14 cellular contexts compared by ENCODE assay signal in the genomic region with DNA sequence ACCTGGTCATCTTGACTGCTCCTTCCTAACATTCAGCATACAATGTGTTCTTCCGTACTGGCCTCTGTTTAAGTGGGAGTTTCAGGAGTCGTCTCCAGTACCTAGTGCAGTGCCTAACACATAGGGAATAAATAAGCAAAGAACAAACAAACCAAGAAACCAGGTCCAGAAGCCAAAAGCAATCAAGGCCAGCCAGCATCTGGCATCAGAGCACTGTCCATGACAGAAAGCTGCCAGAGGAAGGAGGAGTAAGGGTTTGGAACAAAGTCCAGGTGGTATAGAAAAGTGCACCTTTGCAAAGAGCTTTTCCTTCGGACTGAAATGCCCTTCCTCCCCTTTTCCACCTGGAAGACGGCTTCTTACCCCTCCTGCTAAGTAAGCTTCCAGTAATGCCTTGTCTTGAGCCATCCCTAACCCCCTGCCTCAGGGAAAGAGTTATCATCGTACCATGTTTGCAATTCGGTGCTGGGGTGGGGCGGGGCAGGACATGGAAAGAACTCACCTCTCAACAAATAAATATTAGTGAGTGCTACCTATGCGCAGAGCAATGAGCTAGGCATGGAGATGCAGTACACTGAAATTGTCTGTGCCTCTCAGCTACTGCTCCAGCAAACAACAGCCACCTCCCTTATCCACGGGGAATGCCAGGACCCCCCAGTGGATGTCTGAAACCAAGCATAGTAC. TPM values are rescaled to one million over a fixed set of nuclear protein-coding genes. Genes with fewer than 3 reads are reported as not detected.
DNase-seq lines count a peak whose midpoint lies in the region; ATAC-seq and TF ChIP-seq lines count a peak whose summit lies in the region.
"Had no signal": no experiment of that assay in that cellular context is flagged by ENCODE, and none has a peak within 500 bp of the region (broad histone marks: within the 10 kb centered on the region; RNA-seq: fewer than 3 reads in every experiment).

No MANE protein-coding gene starts in this region.

- no peak for ATAC-seq in activated CD8-positive, alpha-beta T cell treated with anti-CD3 and anti-CD28 coated beads for 36 hours
- ATAC-seq in esophagus mucosa: peak; percentile 12
- ATAC-seq in GM21737 (IDR thresholded peaks at IDR 0.05; ENCODE audit: unreplicated experiment): no peak

- H4K20me1 ChIP-seq in BLaER1 treated with 17β-estradiol and CSF1 and Interleukin-3, amounts not matched to agents 10 nM and 100 nM: no peaks in the 10 kb centered on the region

- POLR2A ChIA-PET in HEK293 (lab: Yijun Ruan, JAX): interaction anchor here (0.8 to 1.3 kb wide), 3 partner anchors 49 to 193 kb away, joined by 3 read pairs; a partner anchor contains a TSS
- POLR2A ChIA-PET in activated CD8-positive, alpha-beta T cell treated with anti-CD3 and anti-CD28 coated beads for 36 hours (lab: Charles Lee): interaction anchor here (1.2 to 1.9 kb wide), 2 partner anchors 127 to 193 kb away, joined by 3 to 6 read pairs; a partner anchor contains a TSS

- peak overlapping the region; percentile 95 for H3K27ac Mint-ChIP-seq in activated CD8-positive, alpha-beta T cell treated with anti-CD3 and anti-CD28 coated beads for 36 hours
- H3K27ac Mint-ChIP-seq: progenitor cell of endocrine pancreas had no signal

- H3K36me3 ChIP-seq in BLaER1 treated with 17β-estradiol and CSF1 and Interleukin-3, amounts not matched to agents 10 nM and 100 nM: peaks cover 0 to 10% (median 0%) of the 10 kb centered on the region in 11 experiments; a peak in 4 of 22 replicates
- H3K36me3 ChIP-seq in HEK293 (ENCODE audit: control insufficient read depth in 2 of 2, insufficient read depth in 1 of 2, low read length in 2 of 2): no peaks in the 10 kb centered on the region
- no peaks in the 10 kb centered on the region for H3K36me3 ChIP-seq in colonic mucosa
- H3K36me3 ChIP-seq: esophagus muscularis mucosa, suprapubic skin had no signal

- peak overlapping the region; percentile 44 for H3K4me3 Mint-ChIP-seq in activated CD8-positive, alpha-beta T cell treated with anti-CD3 and anti-CD28 coated beads for 36 hours
- H3K4me3 Mint-ChIP-seq: CD4-positive, CD25-positive, alpha-beta regulatory T cell; central memory CD8-positive, alpha-beta T cell had no signal

- H3K27ac ChIP-seq in BLaER1 treated with 17β-estradiol and CSF1 and Interleukin-3, amounts not matched to agents 10 nM and 100 nM: peak overlapping the region; percentile 62 to 93 (median 85); a peak in 21 of 22 replicates
- H3K27ac ChIP-seq in HEK293 (ENCODE audit: extremely low read depth, low read depth, low read length): no peak overlapping the region
- no peak overlapping the region for H3K27ac ChIP-seq in colonic mucosa
- H3K27ac ChIP-seq: esophagus muscularis mucosa, suprapubic skin had no signal

- no peaks in the 10 kb centered on the region for H3K27me3 ChIP-seq in BLaER1 treated with 17β-estradiol and CSF1 and Interleukin-3, amounts not matched to agents 10 nM and 100 nM
- H3K27me3 ChIP-seq in colonic mucosa: no peaks in the 10 kb centered on the region
- H3K27me3 ChIP-seq: suprapubic skin had no signal

- H3K4me1 ChIP-seq in BLaER1 treated with 17β-estradiol and CSF1 and Interleukin-3, amounts not matched to agents 10 nM and 100 nM: peaks cover 46 to 79% (median 72%) of the 10 kb centered on the region in 10 experiments
- H3K4me1 ChIP-seq in HEK293 (ENCODE audit: control insufficient read depth, insufficient read depth, low read length) (peaks cover 3% of the 10 kb centered on the region; the same call in 1 of the 2 replicates), colonic mucosa (no peaks in the 10 kb centered on the region)
- H3K4me1 ChIP-seq: esophagus muscularis mucosa had no signal

- peaks cover 34% of the 10 kb centered on the region for H3K4me1 Mint-ChIP-seq in activated CD8-positive, alpha-beta T cell treated with anti-CD3 and anti-CD28 coated beads for 36 hours (ENCODE audit: low read depth)

- peak overlapping the region in 8 of 11 experiments; percentile 48 to 71 (median 68); a peak in 16 of 22 replicates for H3K9ac ChIP-seq in BLaER1 treated with 17β-estradiol and CSF1 and Interleukin-3, amounts not matched to agents 10 nM and 100 nM
- no peak overlapping the region for H3K9ac ChIP-seq in colonic mucosa (ENCODE audit: low read depth in 2 of 2, low read length in 2 of 2)

- peaks cover 0 to 35% (median 18%) of the 10 kb centered on the region in 11 experiments; a peak in 16 of 22 replicates for H3K9me3 ChIP-seq in BLaER1 treated with 17β-estradiol and CSF1 and Interleukin-3, amounts not matched to agents 10 nM and 100 nM (replicated peaks in 1 of 11)
- H3K9me3 ChIP-seq in HEK293 (ENCODE audit: control insufficient read depth, insufficient read depth, low read depth, low read length): no peaks in the 10 kb centered on the region
- no peaks in the 10 kb centered on the region for H3K9me3 ChIP-seq in colonic mucosa
- H3K9me3 ChIP-seq: esophagus muscularis mucosa, suprapubic skin had no signal

- DNase-seq in activated CD8-positive, alpha-beta T cell treated with anti-CD3 and anti-CD28 coated beads for 36 hours: peak; percentile 8
- DNase-seq in NCI-H524 (lab: John Stamatoyannopoulos, UW) (no peak), colonic mucosa (no peak)
- DNase-seq: NCI-H2029, NCI-H526 had no signal

- no peak overlapping the region for H3K4me3 ChIP-seq in BLaER1 treated with 17β-estradiol and CSF1 and Interleukin-3, amounts not matched to agents 10 nM and 100 nM
- H3K4me3 ChIP-seq in HEK293 (ENCODE audit: low read depth, low read length) (no peak overlapping the region), colonic mucosa (no peak overlapping the region)
- H3K4me3 ChIP-seq: esophagus muscularis mucosa, suprapubic skin had no signal

- intact Hi-C loops in activated CD8-positive, alpha-beta T cell treated with anti-CD3 and anti-CD28 coated beads for 36 hours (cut with micrococcal nuclease): no loop called here
- intact Hi-C loops in colonic mucosa (cut with DNase I): no loop called here

- H3K36me3 Mint-ChIP-seq in activated CD8-positive, alpha-beta T cell treated with anti-CD3 and anti-CD28 coated beads for 36 hours (ENCODE audit: low read depth): peaks cover 5% of the 10 kb centered on the region

- no peaks in the 10 kb centered on the region for H3K27me3 Mint-ChIP-seq in activated CD8-positive, alpha-beta T cell treated with anti-CD3 and anti-CD28 coated beads for 36 hours
- H3K27me3 Mint-ChIP-seq: CD4-positive, CD25-positive, alpha-beta regulatory T cell had no signal

- peak overlapping the region; percentile 46 to 73 (median 63) for H3K4me2 ChIP-seq in BLaER1 treated with 17β-estradiol and CSF1 and Interleukin-3, amounts not matched to agents 10 nM and 100 nM

- TF ChIP-seq CTCF in HEK293 (tag by site-specific recombination; IDR thresholded peaks at IDR 0.05) (no peak), colonic mucosa (IDR thresholded peaks at IDR 0.05) (no peak)
- no peak for TF ChIP-seq CTCF in activated CD8-positive, alpha-beta T cell treated with anti-CD3 and anti-CD28 coated beads for 36 hours (IDR thresholded peaks at IDR 0.05)

- peaks cover 2% of the 10 kb centered on the region for H3K9me3 Mint-ChIP-seq in activated CD8-positive, alpha-beta T cell treated with anti-CD3 and anti-CD28 coated beads for 36 hours
- H3K9me3 Mint-ChIP-seq: CD4-positive, CD25-positive, alpha-beta regulatory T cell; central memory CD8-positive, alpha-beta T cell had no signal

- CTCF ChIA-PET in HEK293 (lab: Yijun Ruan, JAX): interaction anchor here (0.5 to 1.4 kb wide), 5 partner anchors 34 to 287 kb away, joined by 3 to 6 read pairs (median 5); no protein-coding TSS in a partner anchor
- CTCF ChIA-PET in activated CD8-positive, alpha-beta T cell treated with anti-CD3 and anti-CD28 coated beads for 36 hours (lab: Charles Lee): interaction anchor here (1.3 to 5.1 kb wide), 3 partner anchors 23 to 70 kb away, joined by 3 to 20 read pairs (median 12); no protein-coding TSS in a partner anchor

TF ChIP-seq in HEK293, 187 proteins besides CTCF, POLR2A, EP300 and RAD21:
- TF ChIP-seq ZNF221 (tag by site-specific recombination; IDR thresholded peaks at IDR 0.05; ENCODE audit: borderline replicate concordance) (no peak), ZNF184 (tag by site-specific recombination; IDR thresholded peaks at IDR 0.05) (peak; percentile 48; the same call in 1 of the 2 replicates)
TF ChIP-seq in HEK293: peak in this region for 1.

RNA-seq across cellular contexts. Expression of a gene that starts 47.6 kb away (rescaled TPM):
- total RNA-seq in activated CD8-positive, alpha-beta T cell treated with anti-CD3 and anti-CD28 coated beads for 36 hours: 1 to 10 TPM; 2.3 TPM
- 0.52 TPM for total RNA-seq in esophagus mucosa
- 1 to 10 TPM; 1.4 to 1.7 TPM for total RNA-seq in colonic mucosa

RNA-seq across cellular contexts. Expression of a gene that starts 47.8 kb away (rescaled TPM):
- total RNA-seq in activated CD8-positive, alpha-beta T cell treated with anti-CD3 and anti-CD28 coated beads for 36 hours: 10 to 100 TPM; 25.1 to 29.0 TPM
- 3.1 TPM for total RNA-seq in esophagus mucosa
- 10 to 100 TPM in 1 of 2 donors, 1 to 10 TPM in 1; 7.8 to 10.5 TPM for total RNA-seq in colonic mucosa

Comparison
In these comparisons a context has a peak if more than half of its experiments do, and no peak if none do; other contexts are left out.
1. H3K27ac ChIP-seq: peak in BLaER1 treated with 17β-estradiol and CSF1 and Interleukin-3, amounts not matched to agents 10 nM and 100 nM (11 of 11); none in HEK293 (single experiment) and colonic mucosa (single experiment).
2. H3K9ac ChIP-seq: peak in BLaER1 treated with 17β-estradiol and CSF1 and Interleukin-3, amounts not matched to agents 10 nM and 100 nM (8 of 11); none in colonic mucosa (0 of 2).